Comparison of ENCODE assay signal across 21 cellular contexts in the genomic region with DNA sequence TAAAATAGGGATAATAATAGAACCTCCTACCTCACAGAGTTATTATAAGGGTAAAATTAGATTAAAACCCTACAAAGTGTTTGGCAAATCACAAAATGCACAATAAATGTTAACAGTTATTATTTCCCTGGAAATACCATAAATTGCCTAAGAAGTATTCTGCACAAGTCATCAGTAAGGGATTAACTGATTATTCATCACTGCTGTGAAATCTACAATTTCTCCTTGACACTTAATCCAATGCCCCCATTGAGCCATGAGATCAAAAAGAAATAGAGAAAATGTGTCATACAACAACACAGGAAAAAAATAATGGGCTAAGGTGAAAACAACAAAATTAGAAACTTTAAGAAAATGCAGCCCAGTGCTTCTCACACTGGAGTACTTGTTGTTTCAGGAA. TPM values are rescaled to one million over a fixed set of nuclear protein-coding genes. Genes with fewer than 3 reads are reported as not detected.
"Had no signal": no experiment of that assay in that cellular context is flagged by ENCODE, and none has a peak within 500 bp of the region (broad histone marks: within the 10 kb centered on the region; RNA-seq: fewer than 3 reads in every experiment).

No MANE protein-coding gene starts in this region.

- ATAC-seq: left lobe of liver; naive thymus-derived CD8-positive, alpha-beta T cell; stimulated activated naive CD8-positive, alpha-beta T cell treated with anti-CD3 and anti-CD28 coated beads, Interleukin-15, Interleukin-2, amounts not matched to agents 100 U/mL and 50 U/mL, for 24 hours; upper lobe of right lung had no signal

- DNase-seq: activated B cell treated with CpG ODN at 0.5 μM for 24 hours; activated CD4-positive, alpha-beta memory T cell treated with anti-CD3 and anti-CD28 coated beads for 36 hours; activated CD4-positive, alpha-beta T cell treated with anti-CD3 and anti-CD28 coated beads for 4 hours; activated effector memory CD4-positive, alpha-beta T cell treated with Interleukin-2 at 50 U/mL for 16 hours; activated naive CD4-positive, alpha-beta T cell treated with anti-CD3 and anti-CD28 coated beads, Interleukin-2, amount 10 ng/mL, durations not matched to agents 7 days and 5 days; activated T-cell treated with anti-CD3 and anti-CD28 coated beads, Interleukin-2, amount 50 U/mL, for 48 hours; amygdala; cortex of kidney; endodermal cell; heart right ventricle; naive thymus-derived CD8-positive, alpha-beta T cell; retina; stimulated activated CD4-positive, alpha-beta T cell treated with anti-CD3 and anti-CD28 coated beads, Interleukin-4, amount 100 ng/mL, for 24 hours; stimulated activated naive CD8-positive, alpha-beta T cell treated with anti-CD3 and anti-CD28 coated beads, Interleukin-15, Interleukin-2, amounts not matched to agents 100 U/mL and 50 U/mL, for 24 hours; upper lobe of right lung had no signal

- H3K36me3 ChIP-seq: cardiac muscle cell, neural progenitor cell, upper lobe of right lung had no signal

- H3K27me3 ChIP-seq: cardiac muscle cell, heart right ventricle, neural progenitor cell, upper lobe of right lung had no signal

- H3K9ac ChIP-seq: neural progenitor cell had no signal

- H3K4me2 ChIP-seq: neural progenitor cell had no signal

- H3K27ac Mint-ChIP-seq: activated B cell treated with CpG ODN at 0.5 μM for 24 hours; activated CD4-positive, alpha-beta memory T cell treated with anti-CD3 and anti-CD28 coated beads for 36 hours; activated naive CD4-positive, alpha-beta T cell treated with anti-CD3 and anti-CD28 coated beads, Interleukin-2, amount 10 ng/mL, durations not matched to agents 7 days and 5 days; endodermal cell; mesothelial cell of epicardium; naive thymus-derived CD8-positive, alpha-beta T cell; neural progenitor cell; T-helper 1 cell treated with Interleukin-12 subunit alpha and Interleukin-12 subunit beta and Interleukin-4 antibody, amounts not matched to agents 30 μg/mL and 1 μg/mL, for 36 hours had no signal

- H3K4me1 ChIP-seq: neural progenitor cell, upper lobe of right lung had no signal

- H3K27me3 Mint-ChIP-seq: activated CD4-positive, alpha-beta memory T cell treated with anti-CD3 and anti-CD28 coated beads for 36 hours; activated naive CD4-positive, alpha-beta T cell treated with anti-CD3 and anti-CD28 coated beads, Interleukin-2, amount 10 ng/mL, durations not matched to agents 7 days and 5 days had no signal

- H3K9me3 Mint-ChIP-seq: activated B cell treated with CpG ODN at 0.5 μM for 24 hours; activated CD4-positive, alpha-beta memory T cell treated with anti-CD3 and anti-CD28 coated beads for 36 hours; endodermal cell; neural progenitor cell; T-helper 1 cell treated with Interleukin-12 subunit alpha and Interleukin-12 subunit beta and Interleukin-4 antibody, amounts not matched to agents 30 μg/mL and 1 μg/mL, for 36 hours had no signal

- H3K4me1 Mint-ChIP-seq: activated B cell treated with CpG ODN at 0.5 μM for 24 hours; activated naive CD4-positive, alpha-beta T cell treated with anti-CD3 and anti-CD28 coated beads, Interleukin-2, amount 10 ng/mL, durations not matched to agents 7 days and 5 days; endodermal cell; naive thymus-derived CD8-positive, alpha-beta T cell had no signal

- H3K27ac ChIP-seq: cardiac muscle cell, heart right ventricle, neural progenitor cell, upper lobe of right lung had no signal

- H3K36me3 Mint-ChIP-seq: activated CD4-positive, alpha-beta memory T cell treated with anti-CD3 and anti-CD28 coated beads for 36 hours; activated naive CD4-positive, alpha-beta T cell treated with anti-CD3 and anti-CD28 coated beads, Interleukin-2, amount 10 ng/mL, durations not matched to agents 7 days and 5 days; mesothelial cell of epicardium; naive thymus-derived CD8-positive, alpha-beta T cell; neural progenitor cell had no signal

- H2AFZ ChIP-seq: neural progenitor cell had no signal

- H3K9me3 ChIP-seq: heart right ventricle, upper lobe of right lung had no signal

- H3K4me3 Mint-ChIP-seq: activated B cell treated with CpG ODN at 0.5 μM for 24 hours; activated CD4-positive, alpha-beta memory T cell treated with anti-CD3 and anti-CD28 coated beads for 36 hours; activated naive CD4-positive, alpha-beta T cell treated with anti-CD3 and anti-CD28 coated beads, Interleukin-2, amount 10 ng/mL, durations not matched to agents 7 days and 5 days; endodermal cell; mesothelial cell of epicardium; naive thymus-derived CD8-positive, alpha-beta T cell; neural progenitor cell; T-helper 1 cell treated with Interleukin-12 subunit alpha and Interleukin-12 subunit beta and Interleukin-4 antibody, amounts not matched to agents 30 μg/mL and 1 μg/mL, for 36 hours had no signal

- H3K4me3 ChIP-seq: cardiac muscle cell, heart right ventricle, lung, neural progenitor cell, upper lobe of right lung had no signal

RNA-seq across cellular contexts. Expression of a gene that starts 6.7 kb away (rescaled TPM):
- total RNA-seq: activated B cell treated with CpG ODN at 0.5 μM for 24 hours; activated CD4-positive, alpha-beta memory T cell treated with anti-CD3 and anti-CD28 coated beads for 36 hours; naive thymus-derived CD8-positive, alpha-beta T cell had no signal
- polyA plus RNA-seq: naive thymus-derived CD8-positive, alpha-beta T cell had no signal
